Comparison of ENCODE assay signal across 20 cellular contexts in genomic region chr1:186473047-186473446, GRCh38. TPM values are rescaled to one million over a fixed set of nuclear protein-coding genes. Genes with fewer than 3 reads are reported as not detected.
"Had no signal": no experiment of that assay in that cellular context is flagged by ENCODE, and none has a peak within 500 bp of the region (broad histone marks: within the 10 kb centered on the region; RNA-seq: fewer than 3 reads in every experiment).

No MANE protein-coding gene starts in this region.

- H3K27me3 Mint-ChIP-seq: effector memory CD8-positive, alpha-beta T cell; type B pancreatic cell had no signal

- H3K36me3 Mint-ChIP-seq: type B pancreatic cell had no signal

- H3K27ac ChIP-seq: sigmoid colon had no signal

- DNase-seq: activated CD4-positive, alpha-beta T cell treated with anti-CD3 and anti-CD28 coated beads, Interleukin-2, amount 50 U/mL, for 1 hour; activated CD4-positive, CD25-positive, alpha-beta regulatory T cell; activated T-cell treated with anti-CD3 and anti-CD28 coated beads for 4 hours; central memory CD4-positive, alpha-beta T cell; cortex of kidney; effector memory CD8-positive, alpha-beta T cell; erythroblast; hippocampal formation; mesendoderm; nephron progenitor cell; sigmoid colon; stimulated activated CD4-positive, alpha-beta T cell treated with anti-CD3 and anti-CD28 coated beads, Interleukin-12 subunit alpha, Interleukin-12 subunit beta, amount 100 ng/mL, for 4 hours; stimulated activated naive CD4-positive, alpha-beta T cell had no signal

- H3K9me3 Mint-ChIP-seq: activated naive CD4-positive, alpha-beta T cell treated with anti-CD3 and anti-CD28 coated beads, Interleukin-2, amount 50 U/mL, for 24 hours; effector memory CD8-positive, alpha-beta T cell; nephron progenitor cell; type B pancreatic cell had no signal

- ATAC-seq: effector memory CD8-positive, alpha-beta T cell had no signal

- H3K4me3 ChIP-seq: sigmoid colon had no signal

- H3K4me1 Mint-ChIP-seq: activated naive CD4-positive, alpha-beta T cell treated with anti-CD3 and anti-CD28 coated beads, Interleukin-2, amount 50 U/mL, for 24 hours; nephron progenitor cell had no signal

- H3K27ac Mint-ChIP-seq: activated naive CD4-positive, alpha-beta T cell treated with anti-CD3 and anti-CD28 coated beads, Interleukin-2, amount 50 U/mL, for 24 hours; effector memory CD8-positive, alpha-beta T cell; nephron progenitor cell; type B pancreatic cell had no signal

- H3K36me3 ChIP-seq: sigmoid colon had no signal

- H3K4me3 Mint-ChIP-seq: activated naive CD4-positive, alpha-beta T cell treated with anti-CD3 and anti-CD28 coated beads, Interleukin-2, amount 50 U/mL, for 24 hours; effector memory CD8-positive, alpha-beta T cell; nephron progenitor cell; type B pancreatic cell had no signal

- H3K4me1 ChIP-seq: sigmoid colon had no signal

- H3K27me3 ChIP-seq: sigmoid colon had no signal

RNA-seq across cellular contexts. Expression of gene PDC, which starts 12.1 kb away (rescaled TPM):
- total RNA-seq: activated CD8-positive, alpha-beta memory T cell treated with anti-CD3 and anti-CD28 coated beads for 36 hours; kidney epithelial cell; liver; osteoblast; pulmonary artery endothelial cell; sigmoid colon had no signal
- polyA plus RNA-seq: sigmoid colon had no signal
